12 cellular contexts compared by ENCODE assay signal in genomic region chr10:21499910-21500577, GRCh38. TPM values are rescaled to one million over a fixed set of nuclear protein-coding genes. Genes with fewer than 3 reads are reported as not detected.
DNase-seq lines count a peak whose midpoint lies in the region; ATAC-seq, FAIRE-seq and TF ChIP-seq lines count a peak whose summit lies in the region.
"Had no signal": no experiment of that assay in that cellular context is flagged by ENCODE, and none has a peak within 500 bp of the region (broad histone marks: within the 10 kb centered on the region; RNA-seq: fewer than 3 reads in every experiment).

No MANE protein-coding gene starts in this region.

- no peak for FAIRE-seq in astrocyte (lab: Jason Lieb, UNC)
- FAIRE-seq: colon, G401.6 had no signal

- H3K4me1 ChIP-seq in HUES64 (ENCODE audit: insufficient read depth, low read length): peaks cover 66% of the 10 kb centered on the region
- H3K4me1 ChIP-seq in astrocyte (ENCODE audit: insufficient read depth, low read length): peaks cover 3% of the 10 kb centered on the region
- H3K4me1 ChIP-seq in smooth muscle cell (ENCODE audit: low read depth): peaks cover 65% of the 10 kb centered on the region
- peaks cover 0 to 24% (median 6%) of the 10 kb centered on the region in 3 donors for H3K4me1 ChIP-seq in gastroesophageal sphincter

- H3K27ac Mint-ChIP-seq in astrocyte (ENCODE audit: unreplicated experiment): peak overlapping the region; percentile 18

- ATAC-seq in gastroesophageal sphincter (no peak), GM19351 (IDR thresholded peaks at IDR 0.05; ENCODE audit: unreplicated experiment) (no peak)
- ATAC-seq: activated CD4-positive, CD25-positive, alpha-beta regulatory T cell treated with anti-CD3 and anti-CD28 coated beads, Interleukin-2, amount 50 U/mL, for 24 hours had no signal

- peaks cover 5% of the 10 kb centered on the region for H3K27me3 Mint-ChIP-seq in astrocyte (ENCODE audit: low read depth, unreplicated experiment)

- H3K9me3 ChIP-seq in HUES64 (ENCODE audit: insufficient read depth, low read depth, low read length): no peaks in the 10 kb centered on the region
- H3K9me3 ChIP-seq in astrocyte (ENCODE audit: insufficient read depth, low read depth, low read length): no peaks in the 10 kb centered on the region
- no peaks in the 10 kb centered on the region for H3K9me3 ChIP-seq in smooth muscle cell (replicated peaks; ENCODE audit: low read depth)
- no peaks in the 10 kb centered on the region for H3K9me3 ChIP-seq in gastroesophageal sphincter

- TF ChIP-seq POLR2A in gastroesophageal sphincter (IDR thresholded peaks at IDR 0.05): no peak

- H3K36me3 Mint-ChIP-seq in astrocyte (ENCODE audit: low read depth, unreplicated experiment): no peaks in the 10 kb centered on the region

- H3K9ac ChIP-seq in HUES64 (ENCODE audit: low read depth, low read length): peak overlapping the region; percentile 74
- H3K9ac ChIP-seq in astrocyte (ENCODE audit: low read length): no peak overlapping the region
- peak overlapping the region; percentile 19 for H3K9ac ChIP-seq in smooth muscle cell (ENCODE audit: low read depth)

- H3K4me3 ChIP-seq in HUES64 (ENCODE audit: low read length) (peak overlapping the region; percentile 60), astrocyte (ENCODE audit: insufficient read depth, low read depth, low read length) (peak overlapping the region; percentile 30), smooth muscle cell (peak overlapping the region; percentile 51), gastroesophageal sphincter (peak overlapping the region in 1 of 2 donors; percentile 37)

- no peaks in the 10 kb centered on the region for H3F3A ChIP-seq in smooth muscle cell (ENCODE audit: low read depth)

- no peaks in the 10 kb centered on the region for H3K9me3 Mint-ChIP-seq in astrocyte (ENCODE audit: unreplicated experiment)

- H3K27ac ChIP-seq in HUES64 (ENCODE audit: low read depth, low read length) (peak overlapping the region; percentile 75), astrocyte (ENCODE audit: low read depth, low read length) (no peak overlapping the region), smooth muscle cell (ENCODE audit: low read depth) (no peak overlapping the region), gastroesophageal sphincter (no peak overlapping the region)

- H3K79me2 ChIP-seq in astrocyte (ENCODE audit: insufficient read depth, low read length) (no peaks in the 10 kb centered on the region), smooth muscle cell (ENCODE audit: low read depth) (peaks cover 18% of the 10 kb centered on the region)

- WGBS in HUES64: 1% methylated on average over 58 of the region's 58 CpGs
- WGBS in smooth muscle cell (ENCODE audit: low lambda C conversion rate): 3% methylated on average over 58 of the region's 58 CpGs
- no CpG with 5 or more reads among the region's 58 CpGs for WGBS in gastroesophageal sphincter (ENCODE audit: low coverage in 1 of 2), 2 donors

- H3K36me3 ChIP-seq in HUES64 (ENCODE audit: insufficient read depth, low read length) (no peaks in the 10 kb centered on the region), astrocyte (ENCODE audit: insufficient read depth, low read length) (no peaks in the 10 kb centered on the region), smooth muscle cell (ENCODE audit: low read depth) (no peaks in the 10 kb centered on the region), gastroesophageal sphincter (no peaks in the 10 kb centered on the region)

- no peak for TF ChIP-seq EP300 in gastroesophageal sphincter (IDR thresholded peaks at IDR 0.05)

- no peaks in the 10 kb centered on the region for H4K20me1 ChIP-seq in astrocyte (ENCODE audit: insufficient read depth, low read length)
- no peaks in the 10 kb centered on the region for H4K20me1 ChIP-seq in smooth muscle cell (ENCODE audit: low read depth)

- H3K4me2 ChIP-seq in astrocyte (ENCODE audit: low read length): peak overlapping the region; percentile 73
- H3K4me2 ChIP-seq in smooth muscle cell: peak overlapping the region; percentile 100

- no peak overlapping the region for H3K4me3 Mint-ChIP-seq in astrocyte (ENCODE audit: unreplicated experiment)

- H2AFZ ChIP-seq in astrocyte (ENCODE audit: low read depth, low read length): peak overlapping the region; percentile 67
- H2AFZ ChIP-seq in smooth muscle cell (ENCODE audit: low read depth): peak overlapping the region; percentile 98

- peaks cover 31% of the 10 kb centered on the region for H3K4me1 Mint-ChIP-seq in astrocyte (ENCODE audit: low read depth, unreplicated experiment)

- no peak for TF ChIP-seq CTCF in astrocyte (IDR thresholded peaks at IDR 0.05; ENCODE audit: insufficient read depth, low read depth, low read length)
- no peak for TF ChIP-seq CTCF in smooth muscle cell (IDR thresholded peaks at IDR 0.05; ENCODE audit: borderline replicate concordance, insufficient read depth, poor library complexity, severe bottlenecking)
- no peak for TF ChIP-seq CTCF in gastroesophageal sphincter (IDR thresholded peaks at IDR 0.05)

- no peak for DNase-seq in astrocyte (ENCODE audit: low read depth)
- DNase-seq in iPS-NIHi7 (ENCODE audit: extremely low spot score): peak; percentile 57
- no peak for DNase-seq in smooth muscle cell (lab: John Stamatoyannopoulos, UW; ENCODE audit: unreplicated experiment)
- no peak for DNase-seq in NCI-H1694 (lab: John Stamatoyannopoulos, UW)
- DNase-seq in GM03348 (ENCODE audit: low spot score): no peak

- H3K27me3 ChIP-seq in HUES64 (ENCODE audit: insufficient read depth, low read length) (peaks cover 26% of the 10 kb centered on the region), astrocyte (ENCODE audit: insufficient read depth, low read length) (peaks cover 3% of the 10 kb centered on the region), smooth muscle cell (ENCODE audit: low read depth) (no peaks in the 10 kb centered on the region), gastroesophageal sphincter (no peaks in the 10 kb centered on the region)

RNA-seq across cellular contexts. Expression of gene SKIDA1, which starts 25.4 kb away (rescaled TPM):
- 7.8 TPM for polyA plus RNA-seq in HUES64 (2013, experiment 1 of 2)
- 13.9 TPM for polyA plus RNA-seq in HUES64 (2013, experiment 2 of 2)
- 5.9 and 7.8 TPM in 2 replicates for total RNA-seq in astrocyte
- total RNA-seq in smooth muscle cell: 1.2 and 1.8 TPM in 2 replicates
- polyA plus RNA-seq in smooth muscle cell: 0.50 and 0.53 TPM in 2 replicates
- 1 to 10 TPM in 2 of 4 donors, under 1 TPM in 2; 0.74 to 6.5 (median 2.1) TPM for total RNA-seq in gastroesophageal sphincter
- total RNA-seq: HT-29 had no signal

RNA-seq across cellular contexts. Expression of gene MLLT10, which starts 34.0 kb away (rescaled TPM):
- 33.7 TPM for polyA plus RNA-seq in HUES64 (2013, experiment 1 of 2)
- polyA plus RNA-seq in HUES64 (2013, experiment 2 of 2): 38.4 TPM
- 33.7 and 46.9 TPM in 2 replicates for total RNA-seq in astrocyte
- total RNA-seq in smooth muscle cell: 43.6 and 44.6 TPM in 2 replicates
- 6.8 and 10.8 TPM in 2 replicates for polyA plus RNA-seq in smooth muscle cell
- total RNA-seq in gastroesophageal sphincter: 10 to 100 TPM; 27.2 to 52.1 (median 39.0) TPM
